Comparison of ENCODE assay signal across 8 cellular contexts in the genomic region with DNA sequence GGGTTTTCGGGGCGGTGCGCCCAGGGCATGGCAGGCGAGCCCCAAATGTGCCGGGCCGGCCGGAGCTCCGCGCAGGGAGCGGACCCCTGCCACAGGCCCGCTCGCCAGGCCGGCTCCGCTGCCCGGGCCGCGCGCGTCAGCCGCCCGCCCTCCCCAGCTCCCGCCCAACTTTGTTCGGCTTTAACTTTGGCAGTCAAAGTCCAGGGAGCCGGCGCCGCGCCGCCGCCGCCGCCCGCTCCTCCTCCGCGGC. TPM values are rescaled to one million over a fixed set of nuclear protein-coding genes. Genes with fewer than 3 reads are reported as not detected.
DNase-seq lines count a peak whose midpoint lies in the region; ATAC-seq, FAIRE-seq and TF ChIP-seq lines count a peak whose summit lies in the region.

No MANE protein-coding gene starts in this region.

- peak overlapping the region; percentile 87 for H3K18ac ChIP-seq in H1 (ENCODE audit: extremely low read depth, low read length)

- peak overlapping the region; percentile 88; the same call in 1 of the 2 replicates for H2AFZ ChIP-seq in H1 (ENCODE audit: low read length)

- H3K23ac ChIP-seq in H1 (ENCODE audit: insufficient read length), result no peak overlapping the region

- H2BK5ac ChIP-seq in H1 (ENCODE audit: low read depth, low read length), result 0 out of 2 replicates have a peak overlapping the region, but pooled peaks have one; percentile 81

- TF ChIP-seq CTCF in A549 (IDR thresholded peaks at IDR 0.05), result no peak
- TF ChIP-seq CTCF in H1 (IDR thresholded peaks at IDR 0.05; ENCODE audit: control extremely low read depth in 1 of 3, insufficient read depth in 1 of 3, low read depth in 1 of 3, low read length in 3 of 3), result no peak
- no peak for TF ChIP-seq CTCF in upper lobe of left lung (IDR thresholded peaks at IDR 0.05)

- DNase-seq in A549 (ENCODE audit: low read depth in 1 of 2, low spot score in 1 of 2), result peak in 1 of 2 experiments; percentile 19
- DNase-seq in T-helper 22 cell (ENCODE audit: low read depth), result peak; percentile 6
- peak in 1 of 2 experiments; percentile 69 for DNase-seq in H1 (ENCODE audit: low read depth in 1 of 2, low spot score in 2 of 2)
- peak; percentile 36 to 94 for DNase-seq in upper lobe of left lung
- DNase-seq in GM12891 (ENCODE audit: insufficient read length, low spot score), result no peak

- no peak overlapping the region; the same call in 1 of the 2 replicates for H4K8ac ChIP-seq in H1 (ENCODE audit: extremely low read depth, insufficient read depth, low read length)

- TF ChIP-seq RAD21 in A549 (conservative IDR thresholded peaks at IDR 0.05 in 1 of 2, IDR thresholded peaks at IDR 0.05 in 1 of 2), result no peak
- no peak for TF ChIP-seq RAD21 in H1 (IDR thresholded peaks at IDR 0.05 in 1 of 2, conservative IDR thresholded peaks at IDR 0.05 in 1 of 2; ENCODE audit: low read depth in 2 of 2, low read length in 2 of 2)

- ATAC-seq in A549 (peak; percentile 78), GM18861 (IDR thresholded peaks at IDR 0.05; ENCODE audit: unreplicated experiment) (peak; percentile 20), HG03039 (IDR thresholded peaks at IDR 0.05; ENCODE audit: unreplicated experiment) (peak; percentile 30), upper lobe of left lung (ENCODE audit: low FRiP score in 2 of 2) (peak; percentile 74 to 92)

- WGBS in A549 (ENCODE audit: missing lambda C conversion rate), result no CpG with 5 or more reads among the region's 34 CpGs
- WGBS in H1 (ENCODE audit: extremely low coverage in 1 of 2, insufficient coverage in 1 of 2, insufficient read length in 1 of 2, insufficient replicate concordance in 2 of 2, low coverage in 1 of 2, low lambda C conversion rate in 2 of 2, missing lambda C conversion rate in 1 of 2), 2 experiments, result 4% methylated on average over 11 of the region's 34 CpGs; no CpG with 5 or more reads in 1 of the 2 experiments
- WGBS in mesodermal cell (ENCODE audit: insufficient coverage in 2 of 2), 2 experiments, result 0 to 1% methylated on average over 27 of the region's 34 CpGs
- WGBS in upper lobe of left lung, 2 donors, result 0% methylated on average over 11 to 19 of the region's 34 CpGs

- H3K4me1 ChIP-seq in A549 (peaks cover 8% of the 10 kb centered on the region), H1 (replicated peaks in 1 of 4; ENCODE audit: control insufficient read depth in 3 of 4, insufficient read depth in 4 of 4, low read length in 3 of 4) (peaks cover 0 to 6% (median 2%) of the 10 kb centered on the region in 4 experiments; a peak in 2 of 7 replicates), mesodermal cell (ENCODE audit: control insufficient read depth, insufficient read depth, low read length, poor library complexity, severe bottlenecking) (peaks cover 2% of the 10 kb centered on the region), upper lobe of left lung (peaks cover 6 to 11% (median 8%) of the 10 kb centered on the region in 4 donors)

- CTCF ChIA-PET in A549 (lab: Yijun Ruan, JAX) (interaction anchor here (0.8 to 2.3 kb wide), 3 partner anchors 19 to 95 kb away, joined by 3 to 14 read pairs (median 3); no protein-coding TSS in a partner anchor), H1 (lab: Charles Lee; ENCODE audit: partially characterized antibody) (interaction anchor here (0.9 to 5.6 kb wide), 4 partner anchors 34 to 160 kb away, joined by 3 to 25 read pairs (median 3); no protein-coding TSS in a partner anchor)

- TF ChIP-seq POLR2A in A549 (IDR thresholded peaks at IDR 0.05; ENCODE audit: low read length) (no peak; the same call in 1 of the 2 replicates), H1 (IDR thresholded peaks at IDR 0.05; ENCODE audit: control extremely low read depth in 1 of 2, low read depth in 2 of 2, low read length in 2 of 2) (no peak), upper lobe of left lung (IDR thresholded peaks at IDR 0.05) (no peak), GM12891 (IDR thresholded peaks at IDR 0.05; ENCODE audit: low read depth, low read length) (no peak)

- no peak overlapping the region for H2BK120ac ChIP-seq in H1 (replicated peaks; ENCODE audit: low read depth, low read length)

- H2BK12ac ChIP-seq in H1 (ENCODE audit: low read depth, low read length), result no peak overlapping the region

- no peak overlapping the region for H3K4ac ChIP-seq in H1 (replicated peaks; ENCODE audit: insufficient read length, low read depth, low read length)

- peaks cover 0 to 6% (median 0%) of the 10 kb centered on the region in 4 experiments; a peak in 1 of 8 replicates for H3K36me3 ChIP-seq in H1 (ENCODE audit: control insufficient read depth in 2 of 4, insufficient read depth in 4 of 4, low read length in 3 of 4)
- H3K36me3 ChIP-seq in mesodermal cell (ENCODE audit: control insufficient read depth, insufficient read depth, low read length), result peaks cover 20% of the 10 kb centered on the region
- peaks cover 0 to 22% (median 2%) of the 10 kb centered on the region in 4 donors for H3K36me3 ChIP-seq in upper lobe of left lung

- no peak overlapping the region for H2BK20ac ChIP-seq in H1 (ENCODE audit: low read length)

- no peaks in the 10 kb centered on the region; a peak in 1 of 4 replicates for H3K79me2 ChIP-seq in H1 (ENCODE audit: control insufficient read depth in 1 of 2, insufficient read depth in 2 of 2, low read length in 2 of 2)

- H3K4me3 ChIP-seq in A549 (peak overlapping the region; percentile 87), H1 (ENCODE audit: extremely low read depth in 1 of 4, insufficient read depth in 2 of 4, low read depth in 3 of 4, low read length in 4 of 4) (peak overlapping the region; percentile 73 to 96 (median 76)), mesodermal cell (ENCODE audit: extremely low read depth, insufficient read depth, low read length, poor library complexity, severe bottlenecking) (peak overlapping the region; percentile 68), upper lobe of left lung (peak overlapping the region; percentile 62 to 92 (median 74))

- no peaks in the 10 kb centered on the region; a peak in 1 of 7 replicates for H3K27me3 ChIP-seq in H1 (replicated peaks in 1 of 4; ENCODE audit: control insufficient read depth in 3 of 4, extremely low read depth in 1 of 4, insufficient read depth in 3 of 4, low read length in 3 of 4)
- H3K27me3 ChIP-seq in upper lobe of left lung, result no peaks in the 10 kb centered on the region

- POLR2A ChIA-PET in A549 (lab: Yijun Ruan, JAX) (interaction anchor here (0.6 to 1.3 kb wide), 4 partner anchors 82 to 355 kb away, joined by 3 to 6 read pairs (median 6); partner anchors contain the start of genes DNAI4 and MIER1), H1 (lab: Charles Lee; ENCODE audit: partially characterized antibody) (interaction anchor here (1.0 to 2.0 kb wide), 8 partner anchors 9 to 64 kb away, joined by 3 to 6 read pairs (median 5); no protein-coding TSS in a partner anchor)

- H2BK15ac ChIP-seq in H1 (ENCODE audit: low read length), result no peak overlapping the region

- peak overlapping the region; percentile 86 to 97 for H3K27ac ChIP-seq in A549
- H3K27ac ChIP-seq in H1 (ENCODE audit: low read depth, low read length), result no peak overlapping the region
- H3K27ac ChIP-seq in mesodermal cell (ENCODE audit: low read depth, low read length, severe bottlenecking), result peak overlapping the region; percentile 90
- H3K27ac ChIP-seq in upper lobe of left lung, result peak overlapping the region; percentile 92 to 98 (median 94)

- H4K91ac ChIP-seq in H1 (replicated peaks; ENCODE audit: insufficient read length, low read length), result no peak overlapping the region

- TF ChIP-seq EP300 in A549 (IDR thresholded peaks at IDR 0.05) (no peak), H1 (IDR thresholded peaks at IDR 0.05; ENCODE audit: borderline replicate concordance in 1 of 2, low read depth in 2 of 2, low read length in 2 of 2) (no peak), upper lobe of left lung (IDR thresholded peaks at IDR 0.05) (no peak)

- H3K9me3 ChIP-seq in A549 (no peaks in the 10 kb centered on the region), H1 (ENCODE audit: insufficient read depth in 2 of 2, low read depth in 1 of 2, low read length in 1 of 2) (no peaks in the 10 kb centered on the region), mesodermal cell (ENCODE audit: control insufficient read depth, low read length) (no peaks in the 10 kb centered on the region), upper lobe of left lung (no peaks in the 10 kb centered on the region)

- H2AK5ac ChIP-seq in H1 (ENCODE audit: low read depth, low read length), result no peak overlapping the region

- H3K79me1 ChIP-seq in H1 (ENCODE audit: low read depth, low read length), result no peaks in the 10 kb centered on the region

- peak overlapping the region in 3 of 4 experiments; percentile 24 to 68 (median 66); a peak in 5 of 7 replicates for H3K9ac ChIP-seq in H1 (replicated peaks in 1 of 4; ENCODE audit: extremely low read depth in 1 of 4, low read depth in 3 of 4, low read length in 3 of 4)

- H4K20me1 ChIP-seq in H1 (replicated peaks in 1 of 2; ENCODE audit: control insufficient read depth in 1 of 2, insufficient read depth in 2 of 2, low read length in 2 of 2), result peaks cover 0 to 4% of the 10 kb centered on the region in 2 experiments

- peaks cover 7% of the 10 kb centered on the region for H3K23me2 ChIP-seq in H1 (ENCODE audit: low read depth, low read length)

- no peak overlapping the region for H4K5ac ChIP-seq in H1 (ENCODE audit: insufficient read length, low read depth, low read length)

- H3K4me2 ChIP-seq in A549, result peak overlapping the region; percentile 77
- peak overlapping the region; percentile 86 to 90 for H3K4me2 ChIP-seq in H1 (ENCODE audit: insufficient read depth in 1 of 2, low read depth in 2 of 2, low read length in 2 of 2)

- H3K14ac ChIP-seq in H1 (ENCODE audit: insufficient read length), result no peak overlapping the region

- H3K56ac ChIP-seq in H1 (replicated peaks; ENCODE audit: insufficient read length, low read depth, low read length), result peak overlapping the region; percentile 81

- no peak for FAIRE-seq in A549 (lab: Jason Lieb, UNC)
- FAIRE-seq in H1 (lab: Jason Lieb, UNC), result no peak
- FAIRE-seq in GM12891 (lab: Jason Lieb, UNC), result no peak

RNA-seq across cellular contexts. Expression of gene SLC35D1, which starts 0.5 kb away (rescaled TPM):
- polyA plus RNA-seq in A549 (2011; rRNA removed), result 11.7 and 12.9 TPM in 2 replicates
- 1.9 and 2.4 TPM in 2 replicates for polyA plus RNA-seq in A549 (2012; cell fraction: cytosol; rRNA removed)
- 1.1 and 1.9 TPM in 2 replicates for polyA plus RNA-seq in A549 (2012; cell fraction: nucleus; rRNA removed)
- polyA plus RNA-seq in A549 (2017; fragmentation: RNase III; extraction: RNeasy Plus Mini Kit Qiagen cat#74134 plus additional on column Dnase treatment), result 4.5 to 5.2 TPM (median 4.8 TPM) in 3 replicates
- 7.9 and 8.5 TPM in 2 replicates for polyA minus RNA-seq in A549 (2011; rRNA and poly(A)+ RNA removed)
- 2.7 and 2.8 TPM in 2 replicates for total RNA-seq in H1 (2021; fragmentation: NEBNext Ultra II Directional; extraction: Animal tissue kit (Norgen Biotek cat#: 25700))
- 0.78 and 1.2 TPM in 2 replicates for polyA plus RNA-seq in H1 (2011; rRNA removed)
- 1.3 TPM for polyA plus RNA-seq in H1 (2011; cell fraction: cytosol; rRNA removed)
- 0.97 TPM for polyA plus RNA-seq in H1 (2011; cell fraction: nucleus; rRNA removed)
- polyA plus RNA-seq in H1 (2012, experiment 1 of 2), result 0.98 to 1.9 TPM (median 1.4 TPM) in 4 replicates
- polyA plus RNA-seq in H1 (2012, experiment 2 of 2), result 0.30 TPM
- 1.8 TPM for polyA plus RNA-seq in H1 (2013, experiment 1 of 2)
- polyA plus RNA-seq in H1 (2013, experiment 2 of 2), result 2.3 TPM
- polyA minus RNA-seq in H1 (2011; rRNA and poly(A)+ RNA removed), result 3.3 and 3.8 TPM in 2 replicates
- 0.95 TPM for polyA minus RNA-seq in H1 (2011; cell fraction: cytosol; rRNA and poly(A)+ RNA removed)
- polyA minus RNA-seq in H1 (2011; cell fraction: nucleus; rRNA and poly(A)+ RNA removed), result 4.3 TPM
- 4.6 TPM for polyA plus RNA-seq in mesodermal cell (2013, experiment 1 of 2)
- polyA plus RNA-seq in mesodermal cell (2013, experiment 2 of 2), result 5.5 TPM
- total RNA-seq in upper lobe of left lung, result 1 to 10 TPM; 1.4 to 8.6 (median 5.4) TPM
- 3.5 TPM for polyA plus RNA-seq in GM12891 (2012; ENCODE audit: low read depth, missing spikeins)

Comparison
In these comparisons a context has a peak if more than half of its experiments do, and no peak if none do; other contexts are left out.
1. ATAC-seq: peak in every context shown above with its lines; median percentile 83 in upper lobe of left lung; 78 in A549; 30 in HG03039; 20 in GM18861.